28 cellular contexts compared by ENCODE assay signal in the genomic region with DNA sequence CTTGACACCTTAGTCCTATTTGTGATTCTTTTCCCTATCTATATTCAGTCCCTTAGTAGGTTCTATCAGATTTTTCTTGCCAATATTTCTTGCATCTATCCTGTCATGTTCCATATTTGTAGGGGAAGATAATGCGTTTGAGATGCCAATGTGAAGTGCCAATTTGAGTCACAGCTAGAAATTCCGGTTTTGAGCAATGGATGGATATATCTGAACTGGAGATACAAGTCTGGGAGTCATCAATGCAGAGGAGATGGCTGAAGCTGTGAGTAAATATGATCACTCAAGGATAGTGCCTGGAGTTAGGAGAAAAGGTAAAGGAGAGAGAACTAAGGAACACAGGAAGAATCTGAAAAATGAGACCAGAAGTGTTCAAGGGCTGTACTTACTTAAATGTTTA.
DNase-seq lines count a peak whose midpoint lies in the region; ATAC-seq, FAIRE-seq and TF ChIP-seq lines count a peak whose summit lies in the region.
"Had no signal": no experiment of that assay in that cellular context is flagged by ENCODE, and none has a peak within 500 bp of the region (broad histone marks: within the 10 kb centered on the region; RNA-seq: fewer than 3 reads in every experiment).

No MANE protein-coding gene starts in this region.

- H4K8ac ChIP-seq in trophoblast cell (ENCODE audit: low read depth, low read length) = no peak overlapping the region

- H3K4ac ChIP-seq in trophoblast cell (ENCODE audit: low read depth, low read length) = no peak overlapping the region

- no peak overlapping the region for H3K14ac ChIP-seq in trophoblast cell (ENCODE audit: low read length)

- peaks cover 78% of the 10 kb centered on the region for H3K36me3 Mint-ChIP-seq in MCF 10A (ENCODE audit: insufficient read depth, unreplicated experiment)
- no peaks in the 10 kb centered on the region for H3K36me3 Mint-ChIP-seq in activated naive CD4-positive, alpha-beta T cell treated with anti-CD3 and anti-CD28 coated beads, Interleukin-2, amount 50 U/mL, for 72 hours
- H3K36me3 Mint-ChIP-seq: CD4-positive, alpha-beta memory T cell; CD4-positive, CD25-positive, alpha-beta regulatory T cell; CD8-positive, alpha-beta memory T cell had no signal

- no peak overlapping the region for H3K27ac ChIP-seq in mammary epithelial cell (ENCODE audit: insufficient read depth, low read depth, low read length)
- no peak overlapping the region for H3K27ac ChIP-seq in trophoblast cell (ENCODE audit: low read depth, low read length)
- H3K27ac ChIP-seq in psoas muscle = no peak overlapping the region
- H3K27ac ChIP-seq: BLaER1 had no signal

- TF ChIP-seq CTCF in mammary epithelial cell (conservative IDR thresholded peaks at IDR 0.05 in 1 of 2, IDR thresholded peaks at IDR 0.05 in 1 of 2; ENCODE audit: extremely low read depth in 1 of 2, insufficient read depth in 1 of 2, low read depth in 1 of 2, low read length in 2 of 2) = no peak
- no peak for TF ChIP-seq CTCF in MCF 10A (IDR thresholded peaks at IDR 0.05; ENCODE audit: unreplicated experiment)
- TF ChIP-seq CTCF in bronchial epithelial cell (IDR thresholded peaks at IDR 0.05; ENCODE audit: insufficient read depth, low read length, severe bottlenecking) = no peak
- TF ChIP-seq CTCF in psoas muscle (IDR thresholded peaks at IDR 0.05) = no peak

- in situ Hi-C loops in mammary epithelial cell (cut with MboI; ENCODE audit: low sequenced_read_pairs in 2 of 2) = no loop called here

- H3K9me3 ChIP-seq in mammary epithelial cell (replicated peaks; ENCODE audit: insufficient read depth, low read length) = no peaks in the 10 kb centered on the region
- H3K9me3 ChIP-seq in trophoblast cell (ENCODE audit: insufficient read depth, low read depth, low read length) = no peaks in the 10 kb centered on the region
- H3K9me3 ChIP-seq in psoas muscle = no peaks in the 10 kb centered on the region
- H3K9me3 ChIP-seq: BE2C, BLaER1 had no signal

- no peaks in the 10 kb centered on the region for H3K79me2 ChIP-seq in mammary epithelial cell (ENCODE audit: insufficient read depth, low read length)
- H3K79me2 ChIP-seq in trophoblast cell (ENCODE audit: control insufficient read depth, insufficient read depth, low read length, poor library complexity) = no peaks in the 10 kb centered on the region

- H3K27ac Mint-ChIP-seq in MCF 10A (ENCODE audit: low read depth, unreplicated experiment) = no peak overlapping the region
- H3K27ac Mint-ChIP-seq in activated naive CD4-positive, alpha-beta T cell treated with anti-CD3 and anti-CD28 coated beads, Interleukin-2, amount 50 U/mL, for 72 hours = no peak overlapping the region
- H3K27ac Mint-ChIP-seq: CD14-positive monocyte; CD4-positive, alpha-beta memory T cell; CD4-positive, CD25-positive, alpha-beta regulatory T cell had no signal

- FAIRE-seq in bronchial epithelial cell (lab: Jason Lieb, UNC) = no peak
- FAIRE-seq: A204.1, GM12892, GM18507 had no signal

- no peaks in the 10 kb centered on the region for H3K27me3 Mint-ChIP-seq in MCF 10A (ENCODE audit: insufficient read depth, unreplicated experiment)

- no peaks in the 10 kb centered on the region for H3K4me1 Mint-ChIP-seq in MCF 10A (ENCODE audit: insufficient read depth, unreplicated experiment)
- H3K4me1 Mint-ChIP-seq: CD14-positive monocyte; CD8-positive, alpha-beta memory T cell had no signal

- H3K79me1 ChIP-seq in trophoblast cell (ENCODE audit: low read length) = no peaks in the 10 kb centered on the region

- no peak overlapping the region for H3K18ac ChIP-seq in trophoblast cell (ENCODE audit: low read length)

- H4K12ac ChIP-seq in trophoblast cell (ENCODE audit: low read depth, low read length) = no peak overlapping the region

- POLR2A ChIA-PET in MCF 10A (lab: Yijun Ruan, JAX) = interaction anchor here (1.0 kb wide), 1 partner anchor 21 kb away, joined by 3 read pairs; no protein-coding TSS in a partner anchor

- H3K4me3 Mint-ChIP-seq in MCF 10A (ENCODE audit: unreplicated experiment) = no peak overlapping the region
- H3K4me3 Mint-ChIP-seq: CD14-positive monocyte; CD4-positive, alpha-beta memory T cell; CD4-positive, CD25-positive, alpha-beta regulatory T cell; CD8-positive, alpha-beta memory T cell had no signal

- no peak overlapping the region for H3K9ac ChIP-seq in mammary epithelial cell (ENCODE audit: insufficient read depth, low read length)
- no peak overlapping the region for H3K9ac ChIP-seq in trophoblast cell (ENCODE audit: low read length)
- H3K9ac ChIP-seq: BLaER1 had no signal

- CTCF ChIA-PET in mammary epithelial cell (lab: Charles Lee; ENCODE audit: low non-redundant PET) (no interaction called here), MCF 10A (lab: Yijun Ruan, JAX) (no interaction called here)

- no TSS peak for BruUV-seq in mammary epithelial cell (replicated peaks; lab: Mats Ljungman, UMichigan)
- BruUV-seq in MCF 10A (replicated peaks; lab: Mats Ljungman, UMichigan) = no TSS peak

- no peaks in the 10 kb centered on the region for H4K20me1 ChIP-seq in mammary epithelial cell (ENCODE audit: insufficient read depth, low read length)
- H4K20me1 ChIP-seq: BLaER1 had no signal

- 51% methylated on average over 2 of the region's 2 CpGs for WGBS in mammary epithelial cell (ENCODE audit: low coverage, missing lambda C conversion rate)
- no CpG with 5 or more reads among the region's 2 CpGs for WGBS in trophoblast cell (ENCODE audit: extremely low coverage, insufficient coverage, insufficient read length)
- WGBS in psoas muscle, 3 donors = 68 to 95% (median 94%) methylated on average over 2 of the region's 2 CpGs

- peak; percentile 21 for DNase-seq in mammary epithelial cell
- DNase-seq in MCF 10A (ENCODE audit: unreplicated experiment) = no peak
- peak; percentile 34 for DNase-seq in bronchial epithelial cell (ENCODE audit: low read depth)
- DNase-seq in trophoblast cell = peak; percentile 2 to 42
- no peak for DNase-seq in activated naive CD4-positive, alpha-beta T cell treated with anti-CD3 and anti-CD28 coated beads, Interleukin-2, amount 50 U/mL, for 72 hours (ENCODE audit: low spot score in 2 of 2)
- no peak for DNase-seq in psoas muscle
- DNase-seq: 8988T; ACHN; BE2C; C1 segment of cervical spinal cord; CD4-positive, alpha-beta memory T cell; CD4-positive, CD25-positive, alpha-beta regulatory T cell; CD8-positive, alpha-beta memory T cell; COR-L47; DMS 273 treated with DMSO at 0.1 percent for 48 hours; DMS153; DMS79; DND-41; EL; GDM1 had no signal

- H3K4me3 ChIP-seq in mammary epithelial cell (replicated peaks in 1 of 3; ENCODE audit: insufficient read depth in 1 of 3, low read depth in 2 of 3, low read length in 3 of 3) (no peak overlapping the region), bronchial epithelial cell (ENCODE audit: low read depth, low read length) (no peak overlapping the region), trophoblast cell (ENCODE audit: low read depth, low read length) (no peak overlapping the region), psoas muscle (no peak overlapping the region)
- H3K4me3 ChIP-seq: BLaER1, GM12878 had no signal

- no peak overlapping the region for H2BK12ac ChIP-seq in trophoblast cell (ENCODE audit: low read length)

- dilution Hi-C loops in mammary epithelial cell (cut with HindIII; ENCODE audit: low sequenced_read_pairs) = no loop called here

- H3K4me1 ChIP-seq in mammary epithelial cell (ENCODE audit: insufficient read depth, low read length) = no peaks in the 10 kb centered on the region
- no peaks in the 10 kb centered on the region for H3K4me1 ChIP-seq in trophoblast cell (ENCODE audit: control insufficient read depth in 1 of 2, insufficient read depth in 2 of 2, low read length in 2 of 2)
- no peaks in the 10 kb centered on the region for H3K4me1 ChIP-seq in psoas muscle

- H2BK120ac ChIP-seq in trophoblast cell (ENCODE audit: insufficient read depth, low read length, poor library complexity) = no peak overlapping the region

- intact Hi-C loops in mammary epithelial cell (cut with micrococcal nuclease) (no loop called here), MCF 10A (cut with micrococcal nuclease) (no loop called here), psoas muscle (cut with DNase I) (no loop called here)

- H2AFZ ChIP-seq in mammary epithelial cell (ENCODE audit: low read depth, low read length) = no peak overlapping the region
- H2AFZ ChIP-seq in trophoblast cell (ENCODE audit: insufficient read depth, low read length, poor library complexity) = no peak overlapping the region

- H3K27me3 ChIP-seq in mammary epithelial cell (ENCODE audit: insufficient read depth, low read length) (no peaks in the 10 kb centered on the region), bronchial epithelial cell (ENCODE audit: control insufficient read depth, insufficient read depth, low read length) (no peaks in the 10 kb centered on the region), trophoblast cell (ENCODE audit: insufficient read depth, low read length) (no peaks in the 10 kb centered on the region), psoas muscle (ENCODE audit: insufficient read depth in 3 of 3, low read length in 2 of 3) (no peaks in the 10 kb centered on the region)
- H3K27me3 ChIP-seq: BE2C, BLaER1 had no signal

- H2AK5ac ChIP-seq in trophoblast cell (ENCODE audit: low read length) = no peak overlapping the region

- H3K4me2 ChIP-seq in mammary epithelial cell (ENCODE audit: insufficient read depth, low read depth, low read length) = no peak overlapping the region
- H3K4me2 ChIP-seq in trophoblast cell (ENCODE audit: low read length) = no peak overlapping the region
- H3K4me2 ChIP-seq: BLaER1 had no signal

- peaks cover 10% of the 10 kb centered on the region for H3K36me3 ChIP-seq in mammary epithelial cell (ENCODE audit: insufficient read depth, low read length)
- H3K36me3 ChIP-seq in bronchial epithelial cell (ENCODE audit: control insufficient read depth, insufficient read depth, low read length) = peaks cover 4% of the 10 kb centered on the region
- peaks cover 0 to 4% of the 10 kb centered on the region in 2 experiments for H3K36me3 ChIP-seq in trophoblast cell (ENCODE audit: control insufficient read depth in 1 of 2, insufficient read depth in 2 of 2, low read length in 2 of 2)
- H3K36me3 ChIP-seq in psoas muscle (ENCODE audit: insufficient read depth in 1 of 2, low read depth in 1 of 2) = peaks cover 0 to 85% of the 10 kb centered on the region in 2 donors

- H3K9me3 Mint-ChIP-seq in MCF 10A (ENCODE audit: unreplicated experiment) = peaks cover 7% of the 10 kb centered on the region
- H3K9me3 Mint-ChIP-seq in activated naive CD4-positive, alpha-beta T cell treated with anti-CD3 and anti-CD28 coated beads, Interleukin-2, amount 50 U/mL, for 72 hours = peaks cover 0 to 7% of the 10 kb centered on the region in 2 donors
- H3K9me3 Mint-ChIP-seq: CD4-positive, alpha-beta memory T cell; CD8-positive, alpha-beta memory T cell had no signal

- H4K91ac ChIP-seq in trophoblast cell (ENCODE audit: low read depth, low read length) = no peak overlapping the region

- H2BK5ac ChIP-seq in trophoblast cell (ENCODE audit: low read depth, low read length, poor library complexity) = no peak overlapping the region

- H3K23ac ChIP-seq in trophoblast cell (ENCODE audit: low read length) = no peak overlapping the region

- ATAC-seq in esophagus mucosa = peak; percentile 72
- no peak for ATAC-seq in activated naive CD4-positive, alpha-beta T cell treated with anti-CD3 and anti-CD28 coated beads, Interleukin-2, amount 50 U/mL, for 72 hours
- no peak for ATAC-seq in psoas muscle
- no peak for ATAC-seq in HG03045 (IDR thresholded peaks at IDR 0.05; ENCODE audit: unreplicated experiment)
- ATAC-seq: GM12878 had no signal

Comparison
In these comparisons a context has a peak if more than half of its experiments do, and no peak if none do; other contexts are left out.
1. DNase-seq: peak in mammary epithelial cell (single experiment), bronchial epithelial cell (single experiment) and trophoblast cell (2 of 2); none in MCF 10A (single experiment), activated naive CD4-positive, alpha-beta T cell treated with anti-CD3 and anti-CD28 coated beads, Interleukin-2, amount 50 U/mL, for 72 hours (0 of 2) and psoas muscle (0 of 2).